ENCODE assay signal across 1 cellular context in genomic region chr6:28657756-28658465, GRCh38.
A peak's percentile ranks its signal among the peaks of the same experiment; 100 is the strongest.
TF ChIP-seq lines count a peak whose summit lies in the region.

No MANE protein-coding gene starts in this region.

TF ChIP-seq in HEK293, 187 proteins besides CTCF, POLR2A, EP300 and RAD21 (continued from another document and continues in another):
- TF ChIP-seq ZNF639 (tag by site-specific recombination; IDR thresholded peaks at IDR 0.05) (peak; percentile 61; the same call in 1 of the 2 replicates), ZFP37 (tag by site-specific recombination; IDR thresholded peaks at IDR 0.05) (peak; percentile 71), ATF2 (tag by site-specific recombination; IDR thresholded peaks at IDR 0.05; ENCODE audit: low read depth) (no peak), ZNF146 (tag by site-specific recombination; IDR thresholded peaks at IDR 0.05) (no peak), ZSCAN30 (tag by site-specific recombination; IDR thresholded peaks at IDR 0.05) (peak; percentile 91), ZNF621 (tag by site-specific recombination; IDR thresholded peaks at IDR 0.05) (no peak), ZNF580 (tag by site-specific recombination; IDR thresholded peaks at IDR 0.05) (no peak), ZNF555 (tag by site-specific recombination; conservative IDR thresholded peaks at IDR 0.05) (no peak), ZNF654 (tag by site-specific recombination; IDR thresholded peaks at IDR 0.05; ENCODE audit: low read depth) (no peak), ZNF660 (tag by site-specific recombination; IDR thresholded peaks at IDR 0.05) (peak; percentile 71), ZNF362 (tag by site-specific recombination; IDR thresholded peaks at IDR 0.05) (peak; percentile 92), SP3 (tag by site-specific recombination; IDR thresholded peaks at IDR 0.05) (peak; percentile 36; the same call in 1 of the 2 replicates), ZNF626 (tag by site-specific recombination; IDR thresholded peaks at IDR 0.05) (no peak), ZNF658 (tag by site-specific recombination; IDR thresholded peaks at IDR 0.05) (no peak), SP7 (tag by site-specific recombination; IDR thresholded peaks at IDR 0.05) (peak; percentile 74; the same call in 1 of the 2 replicates), ZNF514 (tag by site-specific recombination; IDR thresholded peaks at IDR 0.05) (no peak), ZSCAN23 (tag by site-specific recombination; IDR thresholded peaks at IDR 0.05) (0 out of 2 replicates have a peak, but pooled peaks have one; percentile 17), HIC1 (tag by site-specific recombination; IDR thresholded peaks at IDR 0.05) (no peak), KLF8 (tag by site-specific recombination; IDR thresholded peaks at IDR 0.05) (0 out of 2 replicates have a peak, but pooled peaks have one; percentile 30), ZNF211 (tag by site-specific recombination; IDR thresholded peaks at IDR 0.05; ENCODE audit: low read depth) (no peak), ZNF169 (tag by site-specific recombination; IDR thresholded peaks at IDR 0.05) (no peak), PBX3 (CRISPR knock-in tag; IDR thresholded peaks at IDR 0.05) (no peak), ZNF398 (tag by site-specific recombination; IDR thresholded peaks at IDR 0.05) (no peak), GLIS1 (tag by site-specific recombination; IDR thresholded peaks at IDR 0.05) (no peak), ZBTB10 (tag by site-specific recombination; IDR thresholded peaks at IDR 0.05) (no peak), PRDM1 (tag by site-specific recombination; IDR thresholded peaks at IDR 0.05) (no peak), PATZ1 (tag by site-specific recombination; IDR thresholded peaks at IDR 0.05) (peak; percentile 67; the same call in 1 of the 2 replicates), ZNF645 (tag by site-specific recombination; IDR thresholded peaks at IDR 0.05) (no peak), ZNF221 (tag by site-specific recombination; IDR thresholded peaks at IDR 0.05; ENCODE audit: borderline replicate concordance) (no peak), ZNF18 (tag by site-specific recombination; IDR thresholded peaks at IDR 0.05) (no peak), MZF1 (tag by site-specific recombination; IDR thresholded peaks at IDR 0.05; ENCODE audit: borderline replicate concordance) (peak; percentile 68; the same call in 1 of the 2 replicates), ZBTB7A (tag by site-specific recombination; IDR thresholded peaks at IDR 0.05; ENCODE audit: low read depth) (no peak)
